ENCODE assay signal across 1 cellular context in the genomic region with DNA sequence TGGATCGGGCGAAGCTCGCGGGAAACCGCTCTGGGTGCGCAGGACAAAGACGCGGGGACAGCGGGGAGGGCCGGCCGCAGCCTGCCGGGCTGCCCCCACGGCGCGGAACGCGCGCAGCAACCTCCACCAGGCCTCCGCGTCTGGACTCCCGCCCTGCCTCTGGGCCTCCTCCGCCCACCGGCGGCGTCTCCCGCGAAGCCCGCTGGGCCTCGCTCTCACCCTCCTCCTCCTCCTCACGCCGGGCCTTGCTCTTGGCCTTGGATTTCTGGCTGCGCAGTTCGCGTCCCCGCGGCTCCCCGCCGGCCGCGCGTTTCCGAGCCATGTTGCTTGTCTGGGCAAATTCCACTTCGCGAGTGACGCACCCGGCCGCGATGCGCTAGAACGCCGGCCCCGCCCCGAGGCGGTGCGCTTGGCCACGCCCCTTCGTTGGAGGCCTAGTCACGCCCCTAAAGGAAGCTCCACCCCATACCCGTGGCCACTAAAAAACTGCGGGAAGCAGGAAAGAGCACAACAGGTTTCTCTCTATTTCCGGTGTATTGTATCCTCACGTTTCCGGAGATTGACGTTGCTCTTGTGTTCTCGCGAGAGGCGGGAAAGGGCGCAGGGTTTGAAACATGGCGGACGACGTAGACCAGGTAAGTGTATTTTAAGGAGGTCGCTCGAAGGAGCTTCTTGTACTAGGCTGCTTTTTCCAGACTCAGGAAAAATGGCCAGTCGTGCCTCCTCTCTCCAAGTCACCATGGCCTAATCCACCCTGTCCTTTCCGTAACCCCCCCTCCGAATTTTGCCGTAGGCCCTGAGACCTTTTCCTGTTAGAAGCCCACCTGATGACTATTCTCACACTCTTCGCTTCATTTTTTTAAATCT.
TF ChIP-seq lines count a peak whose summit lies in the region.

A gene (plus strand): TSS at position 571 of the 867 bp plus-strand sequence. CDS start 44 bp downstream, at position 615.
A gene (minus strand): TSS at position 355 of the 867 bp plus-strand sequence. CDS start 33 bp downstream, at position 322.

TF ChIP-seq in HepG2, 621 proteins besides CTCF, POLR2A, EP300 and RAD21 (continued from another document and continues in another):
- TF ChIP-seq, protein P1, sequence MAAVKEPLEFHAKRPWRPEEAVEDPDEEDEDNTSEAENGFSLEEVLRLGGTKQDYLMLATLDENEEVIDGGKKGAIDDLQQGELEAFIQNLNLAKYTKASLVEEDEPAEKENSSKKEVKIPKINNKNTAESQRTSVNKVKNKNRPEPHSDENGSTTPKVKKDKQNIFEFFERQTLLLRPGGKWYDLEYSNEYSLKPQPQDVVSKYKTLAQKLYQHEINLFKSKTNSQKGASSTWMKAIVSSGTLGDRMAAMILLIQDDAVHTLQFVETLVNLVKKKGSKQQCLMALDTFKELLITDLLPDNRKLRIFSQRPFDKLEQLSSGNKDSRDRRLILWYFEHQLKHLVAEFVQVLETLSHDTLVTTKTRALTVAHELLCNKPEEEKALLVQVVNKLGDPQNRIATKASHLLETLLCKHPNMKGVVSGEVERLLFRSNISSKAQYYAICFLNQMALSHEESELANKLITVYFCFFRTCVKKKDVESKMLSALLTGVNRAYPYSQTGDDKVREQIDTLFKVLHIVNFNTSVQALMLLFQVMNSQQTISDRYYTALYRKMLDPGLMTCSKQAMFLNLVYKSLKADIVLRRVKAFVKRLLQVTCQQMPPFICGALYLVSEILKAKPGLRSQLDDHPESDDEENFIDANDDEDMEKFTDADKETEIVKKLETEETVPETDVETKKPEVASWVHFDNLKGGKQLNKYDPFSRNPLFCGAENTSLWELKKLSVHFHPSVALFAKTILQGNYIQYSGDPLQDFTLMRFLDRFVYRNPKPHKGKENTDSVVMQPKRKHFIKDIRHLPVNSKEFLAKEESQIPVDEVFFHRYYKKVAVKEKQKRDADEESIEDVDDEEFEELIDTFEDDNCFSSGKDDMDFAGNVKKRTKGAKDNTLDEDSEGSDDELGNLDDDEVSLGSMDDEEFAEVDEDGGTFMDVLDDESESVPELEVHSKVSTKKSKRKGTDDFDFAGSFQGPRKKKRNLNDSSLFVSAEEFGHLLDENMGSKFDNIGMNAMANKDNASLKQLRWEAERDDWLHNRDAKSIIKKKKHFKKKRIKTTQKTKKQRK (IDR thresholded peaks at IDR 0.05; ENCODE audit: low read length) = no peak
- TF ChIP-seq ARID2 (CRISPR knock-in tag; IDR thresholded peaks at IDR 0.05; ENCODE audit: borderline replicate concordance) = no peak; the same call in 1 of the 2 replicates
- TF ChIP-seq ZNF546 (CRISPR knock-in tag; conservative IDR thresholded peaks at IDR 0.05) = no peak
- no peak for TF ChIP-seq ZNF724P (CRISPR knock-in tag; IDR thresholded peaks at IDR 0.05; ENCODE audit: borderline replicate concordance)
- peak; percentile 86; the same call in 1 of the 2 replicates for TF ChIP-seq CCDC6 (CRISPR knock-in tag; IDR thresholded peaks at IDR 0.05)
- no peak for TF ChIP-seq ZFAT (CRISPR knock-in tag; conservative IDR thresholded peaks at IDR 0.05)
- no peak; the same call in 1 of the 2 replicates for TF ChIP-seq SP140L (CRISPR knock-in tag; IDR thresholded peaks at IDR 0.05; ENCODE audit: borderline replicate concordance)
- no peak for TF ChIP-seq FLYWCH1 (CRISPR knock-in tag; IDR thresholded peaks at IDR 0.05)
- 0 out of 2 replicates have a peak, but pooled peaks have one; percentile 39 for TF ChIP-seq ZNF30 (CRISPR knock-in tag; IDR thresholded peaks at IDR 0.05)
- no peak for TF ChIP-seq ZNF20 (CRISPR knock-in tag; IDR thresholded peaks at IDR 0.05)
- no peak for TF ChIP-seq ZNF550 (CRISPR knock-in tag; IDR thresholded peaks at IDR 0.05; ENCODE audit: borderline replicate concordance)
- TF ChIP-seq, protein P2, sequence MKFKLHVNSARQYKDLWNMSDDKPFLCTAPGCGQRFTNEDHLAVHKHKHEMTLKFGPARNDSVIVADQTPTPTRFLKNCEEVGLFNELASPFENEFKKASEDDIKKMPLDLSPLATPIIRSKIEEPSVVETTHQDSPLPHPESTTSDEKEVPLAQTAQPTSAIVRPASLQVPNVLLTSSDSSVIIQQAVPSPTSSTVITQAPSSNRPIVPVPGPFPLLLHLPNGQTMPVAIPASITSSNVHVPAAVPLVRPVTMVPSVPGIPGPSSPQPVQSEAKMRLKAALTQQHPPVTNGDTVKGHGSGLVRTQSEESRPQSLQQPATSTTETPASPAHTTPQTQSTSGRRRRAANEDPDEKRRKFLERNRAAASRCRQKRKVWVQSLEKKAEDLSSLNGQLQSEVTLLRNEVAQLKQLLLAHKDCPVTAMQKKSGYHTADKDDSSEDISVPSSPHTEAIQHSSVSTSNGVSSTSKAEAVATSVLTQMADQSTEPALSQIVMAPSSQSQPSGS (CRISPR knock-in tag; IDR thresholded peaks at IDR 0.05) = no peak
- peak; percentile 87 for TF ChIP-seq SKI (IDR thresholded peaks at IDR 0.05; ENCODE audit: partially characterized antibody)
- no peak for TF ChIP-seq JARID2 (CRISPR knock-in tag; IDR thresholded peaks at IDR 0.05; ENCODE audit: insufficient replicate concordance)
- TF ChIP-seq ZNF496 (CRISPR knock-in tag; IDR thresholded peaks at IDR 0.05; ENCODE audit: insufficient replicate concordance) = no peak
- peak; percentile 62; the same call in 1 of the 2 replicates for TF ChIP-seq SP5 (CRISPR knock-in tag; IDR thresholded peaks at IDR 0.05; ENCODE audit: borderline replicate concordance, low read depth)
- TF ChIP-seq ZNF674 (CRISPR knock-in tag; IDR thresholded peaks at IDR 0.05; ENCODE audit: low read depth) = peak; percentile 94
- no peak; the same call in 1 of the 2 replicates for TF ChIP-seq ZNF33A (CRISPR knock-in tag; IDR thresholded peaks at IDR 0.05; ENCODE audit: borderline replicate concordance)
- peak; percentile 49; the same call in 1 of the 2 replicates for TF ChIP-seq ZNF564 (CRISPR knock-in tag; IDR thresholded peaks at IDR 0.05)
- TF ChIP-seq ZFP36L2 (CRISPR knock-in tag; IDR thresholded peaks at IDR 0.05) = no peak
- TF ChIP-seq AKAP8 (CRISPR knock-in tag; IDR thresholded peaks at IDR 0.05) = no peak
- 0 out of 2 replicates have a peak, but pooled peaks have one; percentile 14 for TF ChIP-seq RXRB (CRISPR knock-in tag; IDR thresholded peaks at IDR 0.05; ENCODE audit: borderline replicate concordance)
- TF ChIP-seq PRMT3 (CRISPR knock-in tag; IDR thresholded peaks at IDR 0.05; ENCODE audit: borderline replicate concordance, low read depth) = no peak
- peak; percentile 94 for TF ChIP-seq THAP11 (CRISPR knock-in tag; IDR thresholded peaks at IDR 0.05)
- TF ChIP-seq KLF11 (CRISPR knock-in tag; IDR thresholded peaks at IDR 0.05) = no peak
- TF ChIP-seq, protein P3, sequence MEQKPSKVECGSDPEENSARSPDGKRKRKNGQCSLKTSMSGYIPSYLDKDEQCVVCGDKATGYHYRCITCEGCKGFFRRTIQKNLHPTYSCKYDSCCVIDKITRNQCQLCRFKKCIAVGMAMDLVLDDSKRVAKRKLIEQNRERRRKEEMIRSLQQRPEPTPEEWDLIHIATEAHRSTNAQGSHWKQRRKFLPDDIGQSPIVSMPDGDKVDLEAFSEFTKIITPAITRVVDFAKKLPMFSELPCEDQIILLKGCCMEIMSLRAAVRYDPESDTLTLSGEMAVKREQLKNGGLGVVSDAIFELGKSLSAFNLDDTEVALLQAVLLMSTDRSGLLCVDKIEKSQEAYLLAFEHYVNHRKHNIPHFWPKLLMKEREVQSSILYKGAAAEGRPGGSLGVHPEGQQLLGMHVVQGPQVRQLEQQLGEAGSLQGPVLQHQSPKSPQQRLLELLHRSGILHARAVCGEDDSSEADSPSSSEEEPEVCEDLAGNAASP (CRISPR knock-in tag; IDR thresholded peaks at IDR 0.05; ENCODE audit: borderline replicate concordance) = no peak
- peak; percentile 80; the same call in 1 of the 2 replicates for TF ChIP-seq ZNF510 (CRISPR knock-in tag; IDR thresholded peaks at IDR 0.05; ENCODE audit: low read depth)
- TF ChIP-seq ZFP37 (CRISPR knock-in tag; IDR thresholded peaks at IDR 0.05; ENCODE audit: borderline replicate concordance) = no peak
- TF ChIP-seq HNRNPH1 (optimal IDR thresholded peaks at IDR 0.05; ENCODE audit: low read depth, low read length) = no peak
- TF ChIP-seq, protein P4, sequence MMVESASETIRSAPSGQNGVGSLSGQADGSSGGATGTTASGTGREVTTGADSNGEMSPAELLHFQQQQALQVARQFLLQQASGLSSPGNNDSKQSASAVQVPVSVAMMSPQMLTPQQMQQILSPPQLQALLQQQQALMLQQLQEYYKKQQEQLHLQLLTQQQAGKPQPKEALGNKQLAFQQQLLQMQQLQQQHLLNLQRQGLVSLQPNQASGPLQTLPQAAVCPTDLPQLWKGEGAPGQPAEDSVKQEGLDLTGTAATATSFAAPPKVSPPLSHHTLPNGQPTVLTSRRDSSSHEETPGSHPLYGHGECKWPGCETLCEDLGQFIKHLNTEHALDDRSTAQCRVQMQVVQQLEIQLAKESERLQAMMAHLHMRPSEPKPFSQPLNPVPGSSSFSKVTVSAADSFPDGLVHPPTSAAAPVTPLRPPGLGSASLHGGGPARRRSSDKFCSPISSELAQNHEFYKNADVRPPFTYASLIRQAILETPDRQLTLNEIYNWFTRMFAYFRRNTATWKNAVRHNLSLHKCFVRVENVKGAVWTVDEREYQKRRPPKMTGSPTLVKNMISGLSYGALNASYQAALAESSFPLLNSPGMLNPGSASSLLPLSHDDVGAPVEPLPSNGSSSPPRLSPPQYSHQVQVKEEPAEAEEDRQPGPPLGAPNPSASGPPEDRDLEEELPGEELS (CRISPR knock-in tag; IDR thresholded peaks at IDR 0.05) = peak; percentile 43
- peak; percentile 91 for TF ChIP-seq YEATS2 (CRISPR knock-in tag; IDR thresholded peaks at IDR 0.05; ENCODE audit: borderline replicate concordance)
- peak; percentile 74; the same call in 1 of the 2 replicates for TF ChIP-seq ZNF350 (CRISPR knock-in tag; IDR thresholded peaks at IDR 0.05; ENCODE audit: borderline replicate concordance, low read depth)
- TF ChIP-seq RFX5 (IDR thresholded peaks at IDR 0.05; ENCODE audit: low read depth, low read length) = no peak
- peak; percentile 71 for TF ChIP-seq ZNF883 (CRISPR knock-in tag; IDR thresholded peaks at IDR 0.05; ENCODE audit: not compliant biosample characterization)
- TF ChIP-seq, protein P5, sequence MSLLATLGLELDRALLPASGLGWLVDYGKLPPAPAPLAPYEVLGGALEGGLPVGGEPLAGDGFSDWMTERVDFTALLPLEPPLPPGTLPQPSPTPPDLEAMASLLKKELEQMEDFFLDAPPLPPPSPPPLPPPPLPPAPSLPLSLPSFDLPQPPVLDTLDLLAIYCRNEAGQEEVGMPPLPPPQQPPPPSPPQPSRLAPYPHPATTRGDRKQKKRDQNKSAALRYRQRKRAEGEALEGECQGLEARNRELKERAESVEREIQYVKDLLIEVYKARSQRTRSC (CRISPR knock-in tag; IDR thresholded peaks at IDR 0.05; ENCODE audit: low read depth) = no peak
- no peak for TF ChIP-seq ZNF10 (CRISPR knock-in tag; IDR thresholded peaks at IDR 0.05; ENCODE audit: borderline replicate concordance, low read depth)
- 0 out of 2 replicates have a peak, but pooled peaks have one; percentile 31 for TF ChIP-seq PAWR (CRISPR knock-in tag; IDR thresholded peaks at IDR 0.05; ENCODE audit: borderline replicate concordance)
- TF ChIP-seq NFYB (CRISPR knock-in tag; IDR thresholded peaks at IDR 0.05) = peak; percentile 66
- TF ChIP-seq HDAC1 (CRISPR knock-in tag; IDR thresholded peaks at IDR 0.05) = peak; percentile 91
- TF ChIP-seq ZNF12 (CRISPR knock-in tag; IDR thresholded peaks at IDR 0.05) = no peak
- peak; percentile 63; the same call in 1 of the 2 replicates for TF ChIP-seq ZMAT3 (CRISPR knock-in tag; conservative IDR thresholded peaks at IDR 0.05)
- no peak for TF ChIP-seq NPAS2 (CRISPR knock-in tag; IDR thresholded peaks at IDR 0.05; ENCODE audit: borderline replicate concordance)
- TF ChIP-seq ZNF317 (CRISPR knock-in tag; IDR thresholded peaks at IDR 0.05) = no peak
- TF ChIP-seq GATA4 (IDR thresholded peaks at IDR 0.05; ENCODE audit: borderline replicate concordance, low read depth) = peak; percentile 57; the same call in 1 of the 2 replicates
- TF ChIP-seq, protein P6, sequence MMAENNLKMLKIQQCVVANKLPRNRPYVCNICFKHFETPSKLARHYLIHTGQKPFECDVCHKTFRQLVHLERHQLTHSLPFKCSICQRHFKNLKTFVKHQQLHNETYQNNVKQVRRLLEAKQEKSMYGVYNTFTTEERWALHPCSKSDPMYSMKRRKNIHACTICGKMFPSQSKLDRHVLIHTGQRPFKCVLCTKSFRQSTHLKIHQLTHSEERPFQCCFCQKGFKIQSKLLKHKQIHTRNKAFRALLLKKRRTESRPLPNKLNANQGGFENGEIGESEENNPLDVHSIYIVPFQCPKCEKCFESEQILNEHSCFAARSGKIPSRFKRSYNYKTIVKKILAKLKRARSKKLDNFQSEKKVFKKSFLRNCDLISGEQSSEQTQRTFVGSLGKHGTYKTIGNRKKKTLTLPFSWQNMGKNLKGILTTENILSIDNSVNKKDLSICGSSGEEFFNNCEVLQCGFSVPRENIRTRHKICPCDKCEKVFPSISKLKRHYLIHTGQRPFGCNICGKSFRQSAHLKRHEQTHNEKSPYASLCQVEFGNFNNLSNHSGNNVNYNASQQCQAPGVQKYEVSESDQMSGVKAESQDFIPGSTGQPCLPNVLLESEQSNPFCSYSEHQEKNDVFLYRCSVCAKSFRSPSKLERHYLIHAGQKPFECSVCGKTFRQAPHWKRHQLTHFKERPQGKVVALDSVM (CRISPR knock-in tag; IDR thresholded peaks at IDR 0.05) = peak; percentile 98
- no peak for TF ChIP-seq TCF12 (IDR thresholded peaks at IDR 0.05)
- TF ChIP-seq TCF12 (CRISPR knock-in tag; IDR thresholded peaks at IDR 0.05) = no peak
- no peak for TF ChIP-seq AGO1 (IDR thresholded peaks at IDR 0.05; ENCODE audit: low read depth, low read length, poor library complexity, severe bottlenecking)
- no peak; the same call in 1 of the 2 replicates for TF ChIP-seq NAIF1 (CRISPR knock-in tag; IDR thresholded peaks at IDR 0.05; ENCODE audit: borderline replicate concordance)
- TF ChIP-seq ZNF761 (CRISPR knock-in tag; conservative IDR thresholded peaks at IDR 0.05) = peak; percentile 81; the same call in 1 of the 2 replicates
- TF ChIP-seq U2AF1 (optimal IDR thresholded peaks at IDR 0.05; ENCODE audit: low read depth, low read length) = peak; percentile 62
- no peak for TF ChIP-seq ZNF260 (CRISPR knock-in tag; IDR thresholded peaks at IDR 0.05; ENCODE audit: borderline replicate concordance, low read depth)
- TF ChIP-seq ZNF605 (CRISPR knock-in tag; IDR thresholded peaks at IDR 0.05) = peak; percentile 93
- peak; percentile 90 for TF ChIP-seq POGZ (CRISPR knock-in tag; IDR thresholded peaks at IDR 0.05)
- TF ChIP-seq, protein P7, sequence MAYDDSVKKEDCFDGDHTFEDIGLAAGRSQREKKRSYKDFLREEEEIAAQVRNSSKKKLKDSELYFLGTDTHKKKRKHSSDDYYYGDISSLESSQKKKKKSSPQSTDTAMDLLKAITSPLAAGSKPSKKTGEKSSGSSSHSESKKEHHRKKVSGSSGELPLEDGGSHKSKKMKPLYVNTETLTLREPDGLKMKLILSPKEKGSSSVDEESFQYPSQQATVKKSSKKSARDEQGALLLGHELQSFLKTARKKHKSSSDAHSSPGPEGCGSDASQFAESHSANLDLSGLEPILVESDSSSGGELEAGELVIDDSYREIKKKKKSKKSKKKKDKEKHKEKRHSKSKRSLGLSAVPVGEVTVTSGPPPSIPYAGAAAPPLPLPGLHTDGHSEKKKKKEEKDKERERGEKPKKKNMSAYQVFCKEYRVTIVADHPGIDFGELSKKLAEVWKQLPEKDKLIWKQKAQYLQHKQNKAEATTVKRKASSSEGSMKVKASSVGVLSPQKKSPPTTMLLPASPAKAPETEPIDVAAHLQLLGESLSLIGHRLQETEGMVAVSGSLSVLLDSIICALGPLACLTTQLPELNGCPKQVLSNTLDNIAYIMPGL (CRISPR knock-in tag; IDR thresholded peaks at IDR 0.05; ENCODE audit: borderline replicate concordance in 1 of 2, low read depth in 1 of 2) = peak; percentile 55 to 93
